In genomic region chr16:52621651-52622050, GRCh38 we compare ENCODE assay signal across 28 cellular contexts.
"Had no signal": no experiment of that assay in that cellular context is flagged by ENCODE, and none has a peak within 500 bp of the region (broad histone marks: within the 10 kb centered on the region; RNA-seq: fewer than 3 reads in every experiment).

No MANE protein-coding gene starts in this region.

- DNase-seq: activated CD4-positive, alpha-beta T cell treated with anti-CD3 and anti-CD28 coated beads, Interleukin-2, amount 10 ng/mL, durations not matched to agents 24 days and 14 days; activated CD4-positive, alpha-beta T cell treated with anti-CD3 and anti-CD28 coated beads, Interleukin-2, amount 50 U/mL, for 4 hours; activated CD8-positive, alpha-beta T cell treated with anti-CD3 and anti-CD28 coated beads, Interleukin-2, amount 10 ng/mL, durations not matched to agents 7 days and 5 days; activated gamma-delta T cell; activated naive CD4-positive, alpha-beta T cell treated with Interleukin-2 at 50 U/mL for 16 hours; activated naive CD8-positive, alpha-beta T cell treated with anti-CD3 and anti-CD28 coated beads, Interleukin-2, amount 50 U/mL, for 24 hours; activated T-cell treated with anti-CD3 and anti-CD28 coated beads, Interleukin-2, amount 50 U/mL, for 24 hours; aorta; brain microvascular endothelial cell; MM.1S; MV-4-11; NCI-H1092; NCI-H1436 treated with DMSO at 0.1 percent for 48 hours; NCI-H1694 treated with DMSO at 0.1 percent for 48 hours; NCI-H2029; NCI-H2107; NCI-H2171; NCI-H446 treated with DMSO at 0.1 percent for 48 hours; NCI-H524; SHP77; SJCRH30; SK-N-SH had no signal

- H3K27me3 Mint-ChIP-seq: activated CD4-positive, alpha-beta T cell treated with anti-CD3 and anti-CD28 coated beads, Interleukin-2, amount 10 ng/mL, durations not matched to agents 24 days and 14 days; activated T-cell treated with anti-CD3 and anti-CD28 coated beads, Interleukin-2, amount 50 U/mL, for 24 hours had no signal

- H3K27me3 ChIP-seq: brain microvascular endothelial cell, SJCRH30 had no signal

- H3K4me3 ChIP-seq: SJCRH30 had no signal

- H3K9me3 Mint-ChIP-seq: activated CD4-positive, alpha-beta T cell treated with anti-CD3 and anti-CD28 coated beads, Interleukin-2, amount 10 ng/mL, durations not matched to agents 24 days and 14 days; T-helper 1 cell treated with Interleukin-12 subunit alpha and Interleukin-12 subunit beta and Interleukin-4 antibody, amounts not matched to agents 30 μg/mL and 1 μg/mL, for 36 hours had no signal

- ATAC-seq: activated CD8-positive, alpha-beta T cell treated with anti-CD3 and anti-CD28 coated beads, Interleukin-2, amount 10 ng/mL, durations not matched to agents 7 days and 5 days; activated naive CD8-positive, alpha-beta T cell treated with anti-CD3 and anti-CD28 coated beads, Interleukin-2, amount 50 U/mL, for 24 hours; Panc1 had no signal

- H3K36me3 ChIP-seq: brain microvascular endothelial cell, SJCRH30 had no signal

- FAIRE-seq: TTC549 had no signal

- H3K36me3 Mint-ChIP-seq: activated naive CD8-positive, alpha-beta T cell had no signal

- H3K4me3 Mint-ChIP-seq: activated CD4-positive, alpha-beta T cell treated with anti-CD3 and anti-CD28 coated beads, Interleukin-2, amount 10 ng/mL, durations not matched to agents 24 days and 14 days; activated CD8-positive, alpha-beta T cell treated with anti-CD3 and anti-CD28 coated beads, Interleukin-2, amount 10 ng/mL, durations not matched to agents 7 days and 5 days; activated naive CD8-positive, alpha-beta T cell; activated naive CD8-positive, alpha-beta T cell treated with anti-CD3 and anti-CD28 coated beads, Interleukin-2, amount 50 U/mL, for 24 hours; activated T-cell treated with anti-CD3 and anti-CD28 coated beads, Interleukin-2, amount 50 U/mL, for 24 hours; T-helper 1 cell treated with Interleukin-12 subunit alpha and Interleukin-12 subunit beta and Interleukin-4 antibody, amounts not matched to agents 30 μg/mL and 1 μg/mL, for 36 hours; T-helper 2 cell treated with Interferon-gamma antibody and Interleukin-4, amounts not matched to agents 5 μg/mL and 100 μg/mL, for 36 hours had no signal

- H3K27ac Mint-ChIP-seq: activated CD4-positive, alpha-beta T cell treated with anti-CD3 and anti-CD28 coated beads, Interleukin-2, amount 10 ng/mL, durations not matched to agents 24 days and 14 days; activated CD8-positive, alpha-beta T cell treated with anti-CD3 and anti-CD28 coated beads, Interleukin-2, amount 10 ng/mL, durations not matched to agents 7 days and 5 days; activated naive CD8-positive, alpha-beta T cell; activated naive CD8-positive, alpha-beta T cell treated with anti-CD3 and anti-CD28 coated beads, Interleukin-2, amount 50 U/mL, for 24 hours; activated T-cell treated with anti-CD3 and anti-CD28 coated beads, Interleukin-2, amount 50 U/mL, for 24 hours; activated T-helper 2 cell treated with anti-CD3 and anti-CD28 coated beads, Interferon-gamma antibody, Interleukin-2, Interleukin-4, amounts not matched to agents 10 μg/mL and 5 μg/mL and 100 μg/mL, durations not matched to agents 14 hours and 24 hours and 36 hours; T-helper 1 cell treated with Interleukin-12 subunit alpha and Interleukin-12 subunit beta and Interleukin-4 antibody, amounts not matched to agents 30 μg/mL and 1 μg/mL, for 36 hours; T-helper 2 cell treated with Interferon-gamma antibody and Interleukin-4, amounts not matched to agents 5 μg/mL and 100 μg/mL, for 36 hours had no signal

- H3K4me1 Mint-ChIP-seq: activated CD4-positive, alpha-beta T cell treated with anti-CD3 and anti-CD28 coated beads, Interleukin-2, amount 10 ng/mL, durations not matched to agents 24 days and 14 days; activated naive CD8-positive, alpha-beta T cell treated with anti-CD3 and anti-CD28 coated beads, Interleukin-2, amount 50 U/mL, for 24 hours had no signal
